ENCODE assay signal across 33 cellular contexts in genomic region chr16:10692470-10692869, GRCh38. TPM values are rescaled to one million over a fixed set of nuclear protein-coding genes. Genes with fewer than 3 reads are reported as not detected.
"Had no signal": no experiment of that assay in that cellular context is flagged by ENCODE, and none has a peak within 500 bp of the region (broad histone marks: within the 10 kb centered on the region; RNA-seq: fewer than 3 reads in every experiment).

No MANE protein-coding gene starts in this region.

- H3K36me3 Mint-ChIP-seq: activated naive CD8-positive, alpha-beta T cell had no signal

- H3K36me3 ChIP-seq: brain microvascular endothelial cell, cardiac muscle cell, colonic mucosa, esophagus squamous epithelium, gastroesophageal sphincter had no signal

- H3K4me3 Mint-ChIP-seq: activated CD4-positive, alpha-beta memory T cell treated with anti-CD3 and anti-CD28 coated beads, Interleukin-2, amount 10 ng/mL, durations not matched to agents 7 days and 5 days; activated CD4-positive, alpha-beta T cell treated with anti-CD3 and anti-CD28 coated beads, Interleukin-2, amount 10 ng/mL, durations not matched to agents 7 days and 5 days; activated naive CD8-positive, alpha-beta T cell; activated T-cell treated with anti-CD3 and anti-CD28 coated beads, Interleukin-2, amount 50 U/mL, for 24 hours; activated T-cell treated with anti-CD3 and anti-CD28 coated beads, Interleukin-2, amount 50 U/mL, for 72 hours; T-helper 17 cell; T-helper 2 cell treated with Interferon-gamma antibody and Interleukin-4, amounts not matched to agents 5 μg/mL and 100 μg/mL, for 36 hours had no signal

- H3K9me3 Mint-ChIP-seq: activated CD4-positive, alpha-beta memory T cell treated with anti-CD3 and anti-CD28 coated beads, Interleukin-2, amount 10 ng/mL, durations not matched to agents 7 days and 5 days; activated CD4-positive, alpha-beta T cell treated with anti-CD3 and anti-CD28 coated beads, Interleukin-2, amount 10 ng/mL, durations not matched to agents 7 days and 5 days; activated T-cell treated with anti-CD3 and anti-CD28 coated beads, Interleukin-2, amount 50 U/mL, for 24 hours; activated T-cell treated with anti-CD3 and anti-CD28 coated beads, Interleukin-2, amount 50 U/mL, for 72 hours; T-helper 2 cell treated with Interferon-gamma antibody and Interleukin-4, amounts not matched to agents 5 μg/mL and 100 μg/mL, for 36 hours had no signal

- DNase-seq: activated CD4-positive, alpha-beta memory T cell treated with anti-CD3 and anti-CD28 coated beads, Interleukin-2, amount 10 ng/mL, durations not matched to agents 7 days and 5 days; activated CD4-positive, alpha-beta T cell treated with anti-CD3 and anti-CD28 coated beads for 1 hour; activated CD4-positive, alpha-beta T cell treated with anti-CD3 and anti-CD28 coated beads for 4 hours; activated CD4-positive, alpha-beta T cell treated with anti-CD3 and anti-CD28 coated beads, Interleukin-2, amount 10 ng/mL, durations not matched to agents 7 days and 5 days; activated CD4-positive, alpha-beta T cell treated with anti-CD3 and anti-CD28 coated beads, Interleukin-2, amount 50 U/mL, for 4 hours; activated CD8-positive, alpha-beta memory T cell treated with anti-CD3 and anti-CD28 coated beads, Interleukin-2, amount 50 U/mL, for 48 hours; activated gamma-delta T cell; activated naive CD4-positive, alpha-beta T cell; activated naive CD4-positive, alpha-beta T cell treated with anti-CD3 and anti-CD28 coated beads, Interleukin-2, amount 50 U/mL, for 16 hours; activated T-cell treated with anti-CD3 and anti-CD28 coated beads for 4 hours; activated T-cell treated with anti-CD3 and anti-CD28 coated beads, Interleukin-2, amount 50 U/mL, for 24 hours; activated T-cell treated with anti-CD3 and anti-CD28 coated beads, Interleukin-2, amount 50 U/mL, for 72 hours; amniotic stem cell; anterior cingulate cortex; brain microvascular endothelial cell; central memory CD4-positive, alpha-beta T cell; cerebellar nuclear complex; colonic mucosa; effector CD8-positive, alpha-beta T cell; esophagus squamous epithelium; foreskin melanocyte; T-helper 1 cell; T-helper 17 cell; T1000 had no signal

- H3K27ac ChIP-seq: brain microvascular endothelial cell, cardiac muscle cell, colonic mucosa, epithelial cell of prostate, esophagus squamous epithelium, gastroesophageal sphincter had no signal

- H3K27ac Mint-ChIP-seq: activated CD4-positive, alpha-beta memory T cell treated with anti-CD3 and anti-CD28 coated beads, Interleukin-2, amount 10 ng/mL, durations not matched to agents 7 days and 5 days; activated CD4-positive, alpha-beta T cell treated with anti-CD3 and anti-CD28 coated beads, Interleukin-2, amount 10 ng/mL, durations not matched to agents 7 days and 5 days; activated naive CD8-positive, alpha-beta T cell; activated T-cell treated with anti-CD3 and anti-CD28 coated beads, Interleukin-2, amount 50 U/mL, for 24 hours; activated T-cell treated with anti-CD3 and anti-CD28 coated beads, Interleukin-2, amount 50 U/mL, for 72 hours; T-helper 17 cell; T-helper 2 cell treated with Interferon-gamma antibody and Interleukin-4, amounts not matched to agents 5 μg/mL and 100 μg/mL, for 36 hours had no signal

- H3K9me3 ChIP-seq: colonic mucosa, esophagus squamous epithelium, gastroesophageal sphincter had no signal

- ATAC-seq: activated T-cell treated with anti-CD3 and anti-CD28 coated beads, Interleukin-2, amount 50 U/mL, for 72 hours; gastroesophageal sphincter; T-helper 17 cell had no signal

- H3K4me1 Mint-ChIP-seq: activated CD4-positive, alpha-beta memory T cell treated with anti-CD3 and anti-CD28 coated beads, Interleukin-2, amount 10 ng/mL, durations not matched to agents 7 days and 5 days; activated CD4-positive, alpha-beta T cell treated with anti-CD3 and anti-CD28 coated beads, Interleukin-2, amount 10 ng/mL, durations not matched to agents 7 days and 5 days; T-helper 17 cell had no signal

- H3K27me3 ChIP-seq: brain microvascular endothelial cell, cardiac muscle cell, colonic mucosa, esophagus squamous epithelium had no signal

- H3K4me1 ChIP-seq: colonic mucosa, gastroesophageal sphincter had no signal

- H3K27me3 Mint-ChIP-seq: activated CD4-positive, alpha-beta T cell treated with anti-CD3 and anti-CD28 coated beads, Interleukin-2, amount 10 ng/mL, durations not matched to agents 7 days and 5 days had no signal

- H3K4me3 ChIP-seq: cardiac muscle cell, colonic mucosa, esophagus squamous epithelium, gastroesophageal sphincter had no signal

RNA-seq across cellular contexts. Expression of gene TEKT5, which starts 2.3 kb away (rescaled TPM):
- total RNA-seq: activated CD4-positive, alpha-beta memory T cell treated with anti-CD3 and anti-CD28 coated beads, Interleukin-2, amount 10 ng/mL, durations not matched to agents 7 days and 5 days; activated CD4-positive, alpha-beta T cell treated with anti-CD3 and anti-CD28 coated beads, Interleukin-2, amount 10 ng/mL, durations not matched to agents 7 days and 5 days; astrocyte; dermis microvascular lymphatic vessel endothelial cell; endothelial cell of umbilical vein; esophagus squamous epithelium; fibroblast of lung; T-helper 17 cell had no signal
- polyA plus RNA-seq: endothelial cell of umbilical vein had no signal
